18 cellular contexts compared by ENCODE assay signal in genomic region chr6:13480631-13481501, GRCh38. TPM values are rescaled to one million over a fixed set of nuclear protein-coding genes. Genes with fewer than 3 reads are reported as not detected.
DNase-seq lines count a peak whose midpoint lies in the region; ATAC-seq, FAIRE-seq and TF ChIP-seq lines count a peak whose summit lies in the region.
"Had no signal": no experiment of that assay in that cellular context is flagged by ENCODE, and none has a peak within 500 bp of the region (broad histone marks: within the 10 kb centered on the region; RNA-seq: fewer than 3 reads in every experiment).

No MANE protein-coding gene starts in this region.

- peaks cover 56% of the 10 kb centered on the region for H3K4me1 Mint-ChIP-seq in Calu3 (ENCODE audit: low read depth, unreplicated experiment)

- peaks cover 8% of the 10 kb centered on the region for H3K36me3 Mint-ChIP-seq in Calu3 (ENCODE audit: insufficient read depth, unreplicated experiment)

- intact Hi-C loops in Calu3 (cut with micrococcal nuclease; ENCODE audit: unreplicated experiment), result loop anchor here (5.0 kb wide), 1 partner anchor 84 kb away; no protein-coding TSS in a partner anchor

- no TSS peak for BruUV-seq in Calu3 (replicated peaks; lab: Mats Ljungman, UMichigan)

- TF ChIP-seq RAD21 in liver (IDR thresholded peaks at IDR 0.05), result no peak

- DNase-seq in Calu3, result peak; percentile 9
- peak; percentile 47 for DNase-seq in MG63
- DNase-seq in bronchial epithelial cell (ENCODE audit: low read depth), result peak; percentile 94
- no peak for DNase-seq in D341Med (ENCODE audit: low spot score)
- no peak for DNase-seq in Kasumi-1 (lab: John Stamatoyannopoulos, UW)
- DNase-seq in activated CD4-positive, alpha-beta T cell treated with anti-CD3 and anti-CD28 coated beads for 1 hour, result no peak
- DNase-seq: activated CD4-positive, alpha-beta T cell treated with anti-CD3 and anti-CD28 coated beads for 48 hours; DMS153; effector CD4-positive, alpha-beta T cell; NCI-H187 treated with DMSO at 0.1 percent for 48 hours; NCI-H526; RPMI8226; stimulated activated CD4-positive, alpha-beta T cell treated with anti-CD3 and anti-CD28 coated beads, Interleukin-12 subunit alpha, Interleukin-12 subunit beta, amount 100 ng/mL, for 4 hours had no signal

- FAIRE-seq in bronchial epithelial cell (lab: Jason Lieb, UNC), result no peak
- FAIRE-seq: H54 had no signal

- H3K9ac ChIP-seq in liver (ENCODE audit: low read depth in 1 of 2, low read length in 2 of 2), result no peak overlapping the region
- H3K9ac ChIP-seq: KMS-11, parathyroid adenoma had no signal

- peaks cover 9 to 56% (median 33%) of the 10 kb centered on the region in 4 donors for H3K4me1 ChIP-seq in liver (ENCODE audit: control insufficient read depth in 4 of 4, insufficient read depth in 4 of 4, low read length in 3 of 4)

- H3K27me3 ChIP-seq in MG63, result peaks cover 6% of the 10 kb centered on the region
- no peaks in the 10 kb centered on the region for H3K27me3 ChIP-seq in bronchial epithelial cell (ENCODE audit: control insufficient read depth, insufficient read depth, low read length)
- H3K27me3 ChIP-seq in liver (ENCODE audit: control insufficient read depth in 4 of 4, insufficient read depth in 4 of 4, low read length in 3 of 4), result no peaks in the 10 kb centered on the region

- H3K4me3 ChIP-seq in MG63, result no peak overlapping the region
- no peak overlapping the region for H3K4me3 ChIP-seq in bronchial epithelial cell (ENCODE audit: low read depth, low read length)
- no peak overlapping the region for H3K4me3 ChIP-seq in liver (ENCODE audit: low read depth in 1 of 3, low read length in 3 of 3)

- no peaks in the 10 kb centered on the region for H3K27me3 Mint-ChIP-seq in Calu3 (ENCODE audit: unreplicated experiment)

- H3K9me3 Mint-ChIP-seq in Calu3 (ENCODE audit: low read depth, unreplicated experiment), result no peaks in the 10 kb centered on the region

- no peak for TF ChIP-seq CTCF in Calu3 (IDR thresholded peaks at IDR 0.05; ENCODE audit: unreplicated experiment)
- TF ChIP-seq CTCF in bronchial epithelial cell (IDR thresholded peaks at IDR 0.05; ENCODE audit: insufficient read depth, low read length, severe bottlenecking), result no peak
- TF ChIP-seq CTCF in liver (IDR thresholded peaks at IDR 0.05; ENCODE audit: low read depth, low read length, missing input control), result no peak

- H3K4me3 Mint-ChIP-seq in Calu3 (ENCODE audit: low read depth, unreplicated experiment), result peak overlapping the region; percentile 43

- no peak for ATAC-seq in HG03045 (IDR thresholded peaks at IDR 0.05; ENCODE audit: unreplicated experiment)

- CTCF ChIA-PET in Calu3 (lab: Charles Lee), result interaction anchor here (0.7 to 1.7 kb wide), 2 partner anchors 97 to 191 kb away, joined by 4 to 5 read pairs; no protein-coding TSS in a partner anchor

- peak overlapping the region; percentile 73 for H3K27ac Mint-ChIP-seq in Calu3 (ENCODE audit: unreplicated experiment)

- no peaks in the 10 kb centered on the region; the same call in 1 of the 2 replicates for H3K9me3 ChIP-seq in MG63
- H3K9me3 ChIP-seq in liver (ENCODE audit: control insufficient read depth in 4 of 4, low read length in 3 of 4), result no peaks in the 10 kb centered on the region

- H3K36me3 ChIP-seq in MG63 (no peaks in the 10 kb centered on the region), bronchial epithelial cell (ENCODE audit: control insufficient read depth, insufficient read depth, low read length) (peaks cover 4% of the 10 kb centered on the region), liver (ENCODE audit: control insufficient read depth in 4 of 4, insufficient read depth in 3 of 4, low read depth in 1 of 4, low read length in 3 of 4) (peaks cover 0 to 2% (median 0%) of the 10 kb centered on the region in 4 donors)

- H3K27ac ChIP-seq in liver (ENCODE audit: low read depth in 1 of 2, low read length in 2 of 2), result peak overlapping the region; percentile 57 to 76
- H3K27ac ChIP-seq: KMS-11, parathyroid adenoma had no signal

- WGBS in liver, result 80% methylated on average over 6 of the region's 6 CpGs

TF ChIP-seq in liver, 16 proteins besides CTCF, POLR2A, EP300 and RAD21:
- TF ChIP-seq HNF4A (conservative IDR thresholded peaks at IDR 0.05), result peak; percentile 60 to 77
- TF ChIP-seq HNF4G (IDR thresholded peaks at IDR 0.05), result no peak
- peak; percentile 22 for TF ChIP-seq SP1 (IDR thresholded peaks at IDR 0.05)
- TF ChIP-seq RXRA (IDR thresholded peaks at IDR 0.05), result peak in 1 of 2 donors; percentile 59
- peak in 1 of 2 donors; percentile 45 for TF ChIP-seq JUND (IDR thresholded peaks at IDR 0.05)
TF ChIP-seq in liver: peak in this region for 4.

RNA-seq across cellular contexts. Expression of gene GFOD1, which starts 6.5 kb away (rescaled TPM):
- 8.7 and 9.5 TPM in 2 replicates for total RNA-seq in Calu3 (2022)
- 0.72 and 1.3 TPM in 2 replicates for total RNA-seq in MG63 (2014; rRNA removed; shearing (Covaris generic); ENCODE audit: low replicate concordance)
- total RNA-seq in bronchial epithelial cell, result 16.3 and 20.6 TPM in 2 replicates
- 10 to 100 TPM in 1 of 2 donors, 1 to 10 TPM in 1; 7.4 to 16.8 TPM for total RNA-seq in liver
- 1 to 10 TPM; 2.6 TPM for polyA plus RNA-seq in liver

Comparison
In these comparisons a context has a peak if more than half of its experiments do, and no peak if none do; other contexts are left out.
1. DNase-seq: peak in Calu3 (single experiment), MG63 (single experiment) and bronchial epithelial cell (single experiment); none in D341Med (single experiment), Kasumi-1 (0 of 2) and activated CD4-positive, alpha-beta T cell treated with anti-CD3 and anti-CD28 coated beads for 1 hour (single experiment).